Comparison of ENCODE assay signal across 14 cellular contexts in the genomic region with DNA sequence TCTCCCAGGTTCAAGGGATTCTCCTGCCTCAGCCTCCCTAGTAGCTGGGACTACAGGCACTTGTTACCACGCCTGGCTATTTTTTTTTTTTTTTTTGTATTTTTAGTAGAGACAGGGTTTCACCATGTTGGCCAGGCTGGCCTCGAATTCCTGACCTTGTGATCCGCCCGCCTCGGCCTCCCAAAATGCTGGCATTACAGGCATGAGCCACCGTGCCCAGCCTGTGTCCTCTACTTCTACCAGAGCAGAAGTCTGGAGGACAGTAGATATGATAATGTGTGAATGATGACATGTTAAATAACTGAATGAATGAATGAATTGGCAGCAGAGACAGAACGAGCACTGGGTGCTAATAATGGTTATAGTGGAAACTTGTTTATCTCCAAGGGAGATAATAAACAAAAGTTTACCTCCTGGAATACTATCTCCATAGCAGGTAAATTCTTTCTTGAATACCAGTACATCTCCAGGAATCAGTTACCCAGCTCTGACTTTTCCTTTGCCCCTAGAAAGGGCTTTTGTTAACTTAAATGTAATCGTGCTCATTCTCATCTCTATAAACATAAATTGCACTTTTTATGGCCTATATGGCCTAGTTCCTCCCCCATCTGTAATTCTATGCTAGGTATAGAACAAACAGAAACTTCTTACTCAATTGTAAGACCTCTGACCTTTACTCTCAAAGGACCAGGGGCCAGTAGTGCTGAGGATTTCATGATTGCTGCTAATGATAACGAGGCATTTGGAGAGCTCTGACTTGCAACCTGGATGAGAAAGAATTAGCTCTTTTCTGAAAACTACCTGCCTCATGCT. TPM values are rescaled to one million over a fixed set of nuclear protein-coding genes. Genes with fewer than 3 reads are reported as not detected.
DNase-seq lines count a peak whose midpoint lies in the region; ATAC-seq and TF ChIP-seq lines count a peak whose summit lies in the region.
"Had no signal": no experiment of that assay in that cellular context is flagged by ENCODE, and none has a peak within 500 bp of the region (broad histone marks: within the 10 kb centered on the region; RNA-seq: fewer than 3 reads in every experiment).

No MANE protein-coding gene starts in this region.

- no peaks in the 10 kb centered on the region for H3K36me3 Mint-ChIP-seq in activated CD4-positive, alpha-beta memory T cell treated with anti-CD3 and anti-CD28 coated beads, Interleukin-2, amount 10 ng/mL, durations not matched to agents 7 days and 5 days (ENCODE audit: low read depth)
- H3K36me3 Mint-ChIP-seq: natural killer cell had no signal

- no peaks in the 10 kb centered on the region for H3K9me3 Mint-ChIP-seq in activated CD4-positive, alpha-beta memory T cell treated with anti-CD3 and anti-CD28 coated beads, Interleukin-2, amount 10 ng/mL, durations not matched to agents 7 days and 5 days
- H3K9me3 Mint-ChIP-seq: natural killer cell had no signal

- peaks cover 11% of the 10 kb centered on the region for H3K27me3 Mint-ChIP-seq in activated CD4-positive, alpha-beta memory T cell treated with anti-CD3 and anti-CD28 coated beads, Interleukin-2, amount 10 ng/mL, durations not matched to agents 7 days and 5 days

- DNase-seq in HuH-7.5 (ENCODE audit: low spot score) (peak; percentile 60), brain microvascular endothelial cell (no peak), lower lobe of right lung (no peak), suprapubic skin (ENCODE audit: low spot score in 2 of 2) (peak in 1 of 2 donors; percentile 38), cortex of kidney (lab: John Stamatoyannopoulos, UW) (no peak), NCI-H1105 treated with DMSO at 0.1 percent for 48 hours (lab: John Stamatoyannopoulos, UW) (no peak), HAP-1 (ENCODE audit: low spot score in 2 of 2) (no peak)
- no peak for DNase-seq in activated CD4-positive, alpha-beta memory T cell treated with anti-CD3 and anti-CD28 coated beads, Interleukin-2, amount 10 ng/mL, durations not matched to agents 7 days and 5 days
- DNase-seq: activated T-cell treated with anti-CD3 and anti-CD28 coated beads, Interleukin-2, amount 50 U/mL, for 48 hours; AML-193; islet precursor cell; natural killer cell; SIG-M5 had no signal

- H3K4me1 ChIP-seq in lower lobe of right lung (peaks cover 83% of the 10 kb centered on the region), suprapubic skin (peaks cover 98% of the 10 kb centered on the region), HAP-1 (peaks cover 21% of the 10 kb centered on the region)

- ATAC-seq in lower lobe of right lung: no peak
- ATAC-seq: natural killer cell had no signal

- WGBS in suprapubic skin: 76% methylated on average over 9 of the region's 9 CpGs

- POLR2A ChIA-PET in activated CD4-positive, alpha-beta memory T cell treated with anti-CD3 and anti-CD28 coated beads, Interleukin-2, amount 10 ng/mL, durations not matched to agents 7 days and 5 days (lab: Charles Lee): no interaction called here

- CTCF ChIA-PET in activated CD4-positive, alpha-beta memory T cell treated with anti-CD3 and anti-CD28 coated beads, Interleukin-2, amount 10 ng/mL, durations not matched to agents 7 days and 5 days (lab: Charles Lee): interaction anchor here (0.6 to 0.7 kb wide), 3 partner anchors 10 to 50 kb away, joined by 3 to 4 read pairs (median 3); no protein-coding TSS in a partner anchor

- H3K4me3 Mint-ChIP-seq in activated CD4-positive, alpha-beta memory T cell treated with anti-CD3 and anti-CD28 coated beads, Interleukin-2, amount 10 ng/mL, durations not matched to agents 7 days and 5 days: no peak overlapping the region
- H3K4me3 Mint-ChIP-seq: natural killer cell had no signal

- intact Hi-C loops in lower lobe of right lung (cut with DNase I): no loop called here

- no peak overlapping the region for H3K27ac Mint-ChIP-seq in activated CD4-positive, alpha-beta memory T cell treated with anti-CD3 and anti-CD28 coated beads, Interleukin-2, amount 10 ng/mL, durations not matched to agents 7 days and 5 days

- H3K9me3 ChIP-seq in lower lobe of right lung (no peaks in the 10 kb centered on the region), suprapubic skin (no peaks in the 10 kb centered on the region), HAP-1 (no peaks in the 10 kb centered on the region)
- H3K9me3 ChIP-seq: thyroid gland had no signal

- H3K4me3 ChIP-seq in brain microvascular endothelial cell (ENCODE audit: low read depth, low read length) (no peak overlapping the region), lower lobe of right lung (no peak overlapping the region), suprapubic skin (no peak overlapping the region), HAP-1 (no peak overlapping the region)
- H3K4me3 ChIP-seq: thyroid gland had no signal

- in situ Hi-C loops in brain microvascular endothelial cell (cut with HindIII; ENCODE audit: low pct_ligation_motif_present, low sequenced_read_pairs) (no loop called here), HAP-1 (cut with MboI; ENCODE audit: low sequenced_read_pairs) (no loop called here)

- H3K27me3 ChIP-seq in brain microvascular endothelial cell (replicated peaks): no peaks in the 10 kb centered on the region
- H3K27me3 ChIP-seq in lower lobe of right lung (ENCODE audit: low read depth): no peaks in the 10 kb centered on the region
- H3K27me3 ChIP-seq in suprapubic skin: no peaks in the 10 kb centered on the region
- no peaks in the 10 kb centered on the region for H3K27me3 ChIP-seq in HAP-1 (ENCODE audit: low read depth)
- H3K27me3 ChIP-seq: thyroid gland had no signal

- H3K27ac ChIP-seq in brain microvascular endothelial cell: peak overlapping the region; percentile 73
- H3K27ac ChIP-seq in lower lobe of right lung: peak overlapping the region; percentile 53
- peak overlapping the region; percentile 88 for H3K27ac ChIP-seq in suprapubic skin

- no peaks in the 10 kb centered on the region for H3K36me3 ChIP-seq in brain microvascular endothelial cell (replicated peaks)
- H3K36me3 ChIP-seq in lower lobe of right lung: no peaks in the 10 kb centered on the region
- H3K36me3 ChIP-seq in suprapubic skin: no peaks in the 10 kb centered on the region
- H3K36me3 ChIP-seq in HAP-1 (replicated peaks): no peaks in the 10 kb centered on the region
- H3K36me3 ChIP-seq: thyroid gland had no signal

- H3K4me1 Mint-ChIP-seq in activated CD4-positive, alpha-beta memory T cell treated with anti-CD3 and anti-CD28 coated beads, Interleukin-2, amount 10 ng/mL, durations not matched to agents 7 days and 5 days: peaks cover 29% of the 10 kb centered on the region

- no peak for TF ChIP-seq CTCF in brain microvascular endothelial cell (IDR thresholded peaks at IDR 0.05; ENCODE audit: low read depth, low read length, missing control alignments)
- TF ChIP-seq CTCF in lower lobe of right lung (IDR thresholded peaks at IDR 0.05): no peak
- no peak for TF ChIP-seq CTCF in suprapubic skin (IDR thresholded peaks at IDR 0.05)

- TF ChIP-seq POLR2A in suprapubic skin (IDR thresholded peaks at IDR 0.05): no peak

- TF ChIP-seq EP300 in suprapubic skin (IDR thresholded peaks at IDR 0.05): no peak

RNA-seq across cellular contexts. Expression of gene LGALS3, which starts 7.2 kb away (rescaled TPM):
- 528 TPM for total RNA-seq in lower lobe of right lung
- total RNA-seq in suprapubic skin: 100 to 1,000 TPM; 448 to 713 (median 594) TPM
- 10 to 100 TPM; 70.5 to 71.3 TPM for total RNA-seq in activated CD4-positive, alpha-beta memory T cell treated with anti-CD3 and anti-CD28 coated beads, Interleukin-2, amount 10 ng/mL, durations not matched to agents 7 days and 5 days
